ENCODE assay signal across 22 cellular contexts in genomic region chr3:154275965-154276364, GRCh38. TPM values are rescaled to one million over a fixed set of nuclear protein-coding genes. Genes with fewer than 3 reads are reported as not detected.
A peak's percentile ranks its signal among the peaks of the same experiment; 100 is the strongest.
DNase-seq lines count a peak whose midpoint lies in the region; ATAC-seq and TF ChIP-seq lines count a peak whose summit lies in the region.
"Had no signal": no experiment of that assay in that cellular context is flagged by ENCODE, and none has a peak within 500 bp of the region (broad histone marks: within the 10 kb centered on the region; RNA-seq: fewer than 3 reads in every experiment).

No MANE protein-coding gene starts in this region.

- no peak overlapping the region for H3K4me3 ChIP-seq in heart right ventricle
- H3K4me3 ChIP-seq in right atrium auricular region = no peak overlapping the region
- H3K4me3 ChIP-seq in PC-3 (ENCODE audit: low read length) = no peak overlapping the region
- H3K4me3 ChIP-seq: mucosa of descending colon, testis had no signal

- H3K9ac ChIP-seq in PC-3 (ENCODE audit: low read length) = no peak overlapping the region

- H2AFZ ChIP-seq in PC-3 (ENCODE audit: low read length) = no peak overlapping the region

- no peaks in the 10 kb centered on the region for H4K20me1 ChIP-seq in PC-3 (ENCODE audit: low read length)

- H3K4me1 Mint-ChIP-seq in mesothelial cell of epicardium (peaks cover 14% of the 10 kb centered on the region), type B pancreatic cell (ENCODE audit: unreplicated experiment) (no peaks in the 10 kb centered on the region)
- H3K4me1 Mint-ChIP-seq: activated naive CD8-positive, alpha-beta T cell treated with anti-CD3 and anti-CD28 coated beads, Interleukin-2, amount 10 ng/mL, durations not matched to agents 7 days and 5 days had no signal

- H3K36me3 ChIP-seq in heart right ventricle (peaks cover 0 to 99% (median 38%) of the 10 kb centered on the region in 9 donors), right atrium auricular region (peaks cover 33% of the 10 kb centered on the region), PC-3 (ENCODE audit: low read depth, low read length) (peaks cover 74% of the 10 kb centered on the region)

- peak overlapping the region; percentile 30 for H3K27ac Mint-ChIP-seq in mesothelial cell of epicardium
- H3K27ac Mint-ChIP-seq in type B pancreatic cell = no peak overlapping the region
- H3K27ac Mint-ChIP-seq: activated naive CD8-positive, alpha-beta T cell treated with anti-CD3 and anti-CD28 coated beads, Interleukin-2, amount 10 ng/mL, durations not matched to agents 7 days and 5 days; CD4-positive, CD25-positive, alpha-beta regulatory T cell; natural killer cell treated with Interleukin-12 subunit alpha and Interleukin-12 subunit beta and Interleukin-15 and Interleukin-18, amount 100 ng/mL, for 72 hours had no signal

- POLR2A ChIA-PET in PC-3 (lab: Charles Lee; ENCODE audit: unreplicated experiment) = no interaction called here

- TF ChIP-seq CTCF in heart right ventricle (IDR thresholded peaks at IDR 0.05) (no peak), right atrium auricular region (IDR thresholded peaks at IDR 0.05) (no peak), PC-3 (conservative IDR thresholded peaks at IDR 0.05; ENCODE audit: low read depth, low read length) (no peak), mesothelial cell of epicardium (IDR thresholded peaks at IDR 0.05; ENCODE audit: unreplicated experiment) (no peak), type B pancreatic cell (conservative IDR thresholded peaks at IDR 0.05) (no peak)

- H3K4me3 Mint-ChIP-seq in mesothelial cell of epicardium = no peak overlapping the region
- no peak overlapping the region for H3K4me3 Mint-ChIP-seq in type B pancreatic cell
- H3K4me3 Mint-ChIP-seq: activated naive CD8-positive, alpha-beta T cell treated with anti-CD3 and anti-CD28 coated beads, Interleukin-2, amount 10 ng/mL, durations not matched to agents 7 days and 5 days; CD4-positive, CD25-positive, alpha-beta regulatory T cell; natural killer cell treated with Interleukin-12 subunit alpha and Interleukin-12 subunit beta and Interleukin-15 and Interleukin-18, amount 100 ng/mL, for 72 hours; T-helper 2 cell treated with Interferon-gamma antibody and Interleukin-4, amounts not matched to agents 5 μg/mL and 100 μg/mL, for 36 hours had no signal

- ATAC-seq in heart right ventricle (peak in 7 of 8 donors; percentile 34 to 73 (median 50)), PC-3 (no peak)
- ATAC-seq: mucosa of descending colon; natural killer cell treated with Interleukin-12 subunit alpha and Interleukin-12 subunit beta and Interleukin-15 and Interleukin-18, amount 100 ng/mL, for 72 hours; stimulated activated naive CD8-positive, alpha-beta T cell treated with anti-CD3 and anti-CD28 coated beads, Interleukin-15, Interleukin-2, amounts not matched to agents 100 U/mL and 50 U/mL, for 24 hours had no signal

- H3K27me3 ChIP-seq in heart right ventricle (no peaks in the 10 kb centered on the region), right atrium auricular region (no peaks in the 10 kb centered on the region), PC-3 (ENCODE audit: low read length) (no peaks in the 10 kb centered on the region)
- H3K27me3 ChIP-seq: testis had no signal

- no peaks in the 10 kb centered on the region for H3K79me2 ChIP-seq in PC-3 (ENCODE audit: low read length)

- BruUV-seq in PC-3 (replicated peaks; lab: Mats Ljungman, UMichigan) = no TSS peak

- H3K36me3 Mint-ChIP-seq in mesothelial cell of epicardium (peaks cover 59% of the 10 kb centered on the region), type B pancreatic cell (peaks cover 51% of the 10 kb centered on the region)

- H3K4me1 ChIP-seq in heart right ventricle (peaks cover 0 to 42% (median 26%) of the 10 kb centered on the region in 9 donors), right atrium auricular region (peaks cover 0 to 17% of the 10 kb centered on the region in 2 donors), PC-3 (ENCODE audit: insufficient read depth, low read length) (no peaks in the 10 kb centered on the region)

- H3K9me3 ChIP-seq in heart right ventricle (no peaks in the 10 kb centered on the region), right atrium auricular region (no peaks in the 10 kb centered on the region), PC-3 (ENCODE audit: low read length) (no peaks in the 10 kb centered on the region)
- H3K9me3 ChIP-seq: mucosa of descending colon, testis had no signal

- peak; percentile 2 for DNase-seq in DMS53 (lab: John Stamatoyannopoulos, UW)
- no peak for DNase-seq in DMS53 treated with DMSO at 0.1 percent for 48 hours (lab: John Stamatoyannopoulos, UW; ENCODE audit: unreplicated experiment)
- DNase-seq in heart right ventricle = peak in 1 of 2 donors; percentile 9
- DNase-seq in right atrium auricular region (ENCODE audit: low spot score) = no peak
- DNase-seq in PC-3 = peak; percentile 13
- DNase-seq in mesothelial cell of epicardium (ENCODE audit: low spot score in 2 of 2, unreplicated experiment in 2 of 2) = no peak
- DNase-seq in T-helper 1 cell = no peak
- DNase-seq in type B pancreatic cell (ENCODE audit: extremely low spot score, unreplicated experiment) = no peak
- DNase-seq: 8988T; activated CD4-positive, alpha-beta T cell treated with anti-CD3 and anti-CD28 coated beads for 48 hours; activated effector memory CD4-positive, alpha-beta T cell treated with anti-CD3 and anti-CD28 coated beads, Interleukin-2, amount 50 U/mL, for 16 hours; activated naive CD8-positive, alpha-beta T cell treated with anti-CD3 and anti-CD28 coated beads, Interleukin-2, amount 10 ng/mL, durations not matched to agents 7 days and 5 days; activated T-cell treated with anti-CD3 and anti-CD28 coated beads, Interleukin-2, amount 50 U/mL, for 1 hour; CD4-positive, CD25-positive, alpha-beta regulatory T cell; cerebellar nuclear complex; mucosa of descending colon; NCI-H526; stimulated activated naive CD8-positive, alpha-beta T cell treated with anti-CD3 and anti-CD28 coated beads, Interleukin-15, Interleukin-2, amounts not matched to agents 100 U/mL and 50 U/mL, for 24 hours; testis had no signal

- H3K27ac ChIP-seq in heart right ventricle (peak overlapping the region in 5 of 10 donors; percentile 43 to 59 (median 46)), right atrium auricular region (no peak overlapping the region), PC-3 (ENCODE audit: low read length) (no peak overlapping the region)
- H3K27ac ChIP-seq: HL-60, testis had no signal

- no peak overlapping the region for H3K4me2 ChIP-seq in PC-3 (ENCODE audit: low read length)

- intact Hi-C loops in heart right ventricle (cut with DNase I) = no loop called here
- intact Hi-C loops in PC-3 (cut with micrococcal nuclease) = no loop called here

- H3K9me2 ChIP-seq in PC-3 (replicated peaks; ENCODE audit: low read length) = no peaks in the 10 kb centered on the region

- CTCF ChIA-PET in PC-3 (lab: Charles Lee) = no interaction called here

- WGBS in heart right ventricle, 2 donors = 42 to 50% methylated on average over 2 of the region's 2 CpGs

- H3K9me3 Mint-ChIP-seq in mesothelial cell of epicardium (no peaks in the 10 kb centered on the region), type B pancreatic cell (no peaks in the 10 kb centered on the region)
- H3K9me3 Mint-ChIP-seq: activated naive CD8-positive, alpha-beta T cell treated with anti-CD3 and anti-CD28 coated beads, Interleukin-2, amount 10 ng/mL, durations not matched to agents 7 days and 5 days; natural killer cell treated with Interleukin-12 subunit alpha and Interleukin-12 subunit beta and Interleukin-15 and Interleukin-18, amount 100 ng/mL, for 72 hours; T-helper 2 cell treated with Interferon-gamma antibody and Interleukin-4, amounts not matched to agents 5 μg/mL and 100 μg/mL, for 36 hours had no signal

- H3K27me3 Mint-ChIP-seq in mesothelial cell of epicardium (ENCODE audit: low read depth) (no peaks in the 10 kb centered on the region), type B pancreatic cell (no peaks in the 10 kb centered on the region)
- H3K27me3 Mint-ChIP-seq: activated naive CD8-positive, alpha-beta T cell treated with anti-CD3 and anti-CD28 coated beads, Interleukin-2, amount 10 ng/mL, durations not matched to agents 7 days and 5 days; CD4-positive, CD25-positive, alpha-beta regulatory T cell; natural killer cell treated with Interleukin-12 subunit alpha and Interleukin-12 subunit beta and Interleukin-15 and Interleukin-18, amount 100 ng/mL, for 72 hours had no signal

- H3F3A ChIP-seq in PC-3 (ENCODE audit: low read length, unreplicated experiment) = no peaks in the 10 kb centered on the region

RNA-seq across cellular contexts. Expression of gene DHX36, which starts 48.3 kb away (rescaled TPM):
- total RNA-seq in heart right ventricle = 10 to 100 TPM; 35.5 to 51.2 (median 41.2) TPM
- polyA plus RNA-seq in heart right ventricle = 10 to 100 TPM; 22.3 to 23.3 TPM
- 10 to 100 TPM; 40.1 to 41.3 TPM for total RNA-seq in right atrium auricular region
- total RNA-seq in PC-3 (2014; rRNA removed) = 34.5 and 54.5 TPM in 2 replicates
- 94.0 to 112 TPM (median 110 TPM) in 3 replicates for total RNA-seq in mesothelial cell of epicardium
- 59.7 and 85.6 TPM in 2 replicates for total RNA-seq in type B pancreatic cell (ENCODE audit: low replicate concordance)

Comparison
In these comparisons a context has a peak if more than half of its experiments do, and no peak if none do; other contexts are left out.
1. DNase-seq: peak in DMS53 (single experiment) and PC-3 (single experiment); none in DMS53 treated with DMSO at 0.1 percent for 48 hours (single experiment), right atrium auricular region (single experiment), mesothelial cell of epicardium (0 of 2), T-helper 1 cell (0 of 5) and type B pancreatic cell (single experiment).